ENCODE assay signal across 11 cellular contexts in genomic region chr11:87454246-87454645, GRCh38.
DNase-seq lines count a peak whose midpoint lies in the region; ATAC-seq and TF ChIP-seq lines count a peak whose summit lies in the region.
"Had no signal": no experiment of that assay in that cellular context is flagged by ENCODE, and none has a peak within 500 bp of the region (broad histone marks: within the 10 kb centered on the region; RNA-seq: fewer than 3 reads in every experiment).

No MANE protein-coding gene starts in this region.

- intact Hi-C loops in stomach (cut with DNase I; ENCODE audit: low total_unique reads), result no loop called here

- no peak for TF ChIP-seq RAD21 in SK-N-SH (IDR thresholded peaks at IDR 0.05; ENCODE audit: low read length)

- H3F3A ChIP-seq in SK-N-SH (replicated peaks; ENCODE audit: insufficient read depth), result no peaks in the 10 kb centered on the region

- ATAC-seq in SK-N-SH treated with all-trans-retinoic acid at 6 μM for 48 hours (no peak), HG03025 (IDR thresholded peaks at IDR 0.05; ENCODE audit: low FRiP score, unreplicated experiment) (peak; percentile 90)
- ATAC-seq: activated naive CD8-positive, alpha-beta T cell treated with anti-CD3 and anti-CD28 coated beads, Interleukin-2, amount 50 U/mL, for 24 hours; lower lobe of right lung; right lobe of liver had no signal

- H3K9me2 ChIP-seq in SK-N-SH, result no peaks in the 10 kb centered on the region

- CTCF ChIA-PET in SK-N-SH (lab: Yijun Ruan, JAX), result interaction anchor here (0.7 to 1.8 kb wide), 3 partner anchors 16 to 102 kb away, joined by 3 to 6 read pairs (median 4); no protein-coding TSS in a partner anchor

- DNase-seq in SK-N-SH (peak; percentile 2), stomach (peak; percentile 38), iPS-NIHi7 (ENCODE audit: extremely low spot score) (no peak), epidermal melanocyte (ENCODE audit: insufficient read length, low spot score) (no peak)
- no peak for DNase-seq in activated effector memory CD4-positive, alpha-beta T cell treated with anti-CD3 and anti-CD28 coated beads, Interleukin-2, amount 50 U/mL, for 16 hours
- DNase-seq: activated naive CD8-positive, alpha-beta T cell treated with anti-CD3 and anti-CD28 coated beads, Interleukin-2, amount 50 U/mL, for 24 hours; lower lobe of right lung; right lobe of liver had no signal

- no peak overlapping the region for H2AFZ ChIP-seq in SK-N-SH (ENCODE audit: low read depth)
- 0 out of 2 replicates have a peak overlapping the region, but pooled peaks have one; percentile 2 for H2AFZ ChIP-seq in OCI-LY3 (ENCODE audit: low read depth, low read length)

- no peak for TF ChIP-seq POLR2A in stomach (IDR thresholded peaks at IDR 0.05)

- POLR2A ChIA-PET in SK-N-SH (lab: Yijun Ruan, JAX), result no interaction called here

- H3K4me3 ChIP-seq in SK-N-SH (ENCODE audit: low read depth in 2 of 2, low read length in 1 of 2) (no peak overlapping the region), OCI-LY3 (ENCODE audit: low read length) (peak overlapping the region; percentile 34), stomach (no peak overlapping the region)
- H3K4me3 ChIP-seq: lower lobe of right lung, right lobe of liver had no signal

- H3K36me3 ChIP-seq in SK-N-SH (replicated peaks in 1 of 2; ENCODE audit: control insufficient read depth in 1 of 2, insufficient read depth in 2 of 2, low read length in 1 of 2) (no peaks in the 10 kb centered on the region), OCI-LY3 (replicated peaks; ENCODE audit: low read depth, low read length) (no peaks in the 10 kb centered on the region), stomach (no peaks in the 10 kb centered on the region)
- H3K36me3 ChIP-seq: lower lobe of right lung, right lobe of liver had no signal

- H3K9ac ChIP-seq in SK-N-SH (no peak overlapping the region), OCI-LY3 (ENCODE audit: low read length) (peak overlapping the region; percentile 43)

- H3K27me3 ChIP-seq in SK-N-SH (ENCODE audit: insufficient read depth), result no peaks in the 10 kb centered on the region
- no peaks in the 10 kb centered on the region for H3K27me3 ChIP-seq in OCI-LY3 (ENCODE audit: low read depth, low read length)
- H3K27me3 ChIP-seq in stomach, result no peaks in the 10 kb centered on the region
- H3K27me3 ChIP-seq: right lobe of liver had no signal

- no peaks in the 10 kb centered on the region for H4K20me1 ChIP-seq in SK-N-SH (ENCODE audit: insufficient read depth)
- H4K20me1 ChIP-seq in OCI-LY3 (ENCODE audit: insufficient read depth, low read length), result no peaks in the 10 kb centered on the region

- WGBS in SK-N-SH (ENCODE audit: low lambda C conversion rate), result 0% methylated on average over 1 of the region's 1 CpG
- WGBS in stomach, 5 donors, result 0 to 7% (median 4%) methylated on average over 1 of the region's 1 CpG

- H3K79me2 ChIP-seq in SK-N-SH (ENCODE audit: insufficient read depth) (no peaks in the 10 kb centered on the region), OCI-LY3 (ENCODE audit: low read length) (no peaks in the 10 kb centered on the region)

- H3K9me3 ChIP-seq in SK-N-SH, result no peaks in the 10 kb centered on the region
- H3K9me3 ChIP-seq in OCI-LY3 (ENCODE audit: insufficient read depth, low read length), result no peaks in the 10 kb centered on the region
- H3K9me3 ChIP-seq in stomach, result no peaks in the 10 kb centered on the region
- H3K9me3 ChIP-seq: lower lobe of right lung, right lobe of liver had no signal

- no peak overlapping the region for H3K4me2 ChIP-seq in SK-N-SH
- H3K4me2 ChIP-seq in OCI-LY3 (ENCODE audit: low read length), result peak overlapping the region; percentile 65

- H3K27ac ChIP-seq in SK-N-SH (ENCODE audit: low read depth in 2 of 2, low read length in 1 of 2) (no peak overlapping the region), OCI-LY3 (ENCODE audit: low read length) (peak overlapping the region; percentile 68), stomach (no peak overlapping the region)
- H3K27ac ChIP-seq: lower lobe of right lung, right lobe of liver had no signal

- TF ChIP-seq EP300 in SK-N-SH (IDR thresholded peaks at IDR 0.05; ENCODE audit: borderline replicate concordance in 1 of 2, low read depth in 1 of 2, low read length in 1 of 2), result peak in 1 of 2 experiments; percentile 35; a peak in 1 of 4 replicates
- no peak for TF ChIP-seq EP300 in stomach (IDR thresholded peaks at IDR 0.05)

- TF ChIP-seq CTCF in SK-N-SH (IDR thresholded peaks at IDR 0.05) (no peak), OCI-LY3 (IDR thresholded peaks at IDR 0.05; ENCODE audit: low read depth, low read length) (no peak), stomach (IDR thresholded peaks at IDR 0.05) (no peak)

- H3K4me1 ChIP-seq in SK-N-SH (ENCODE audit: control insufficient read depth in 1 of 2, insufficient read depth in 2 of 2, low read depth in 1 of 2, low read length in 1 of 2) (peaks cover 4 to 10% of the 10 kb centered on the region in 2 experiments; a peak in 2 of 4 replicates), OCI-LY3 (ENCODE audit: low read length) (peaks cover 48% of the 10 kb centered on the region), stomach (no peaks in the 10 kb centered on the region)
- H3K4me1 ChIP-seq: lower lobe of right lung, right lobe of liver had no signal

TF ChIP-seq in SK-N-SH, 30 proteins besides CTCF, POLR2A, EP300 and RAD21:
- no peak for TF ChIP-seq FOSL2 (IDR thresholded peaks at IDR 0.05; ENCODE audit: borderline replicate concordance, low read depth)
- TF ChIP-seq JUND (IDR thresholded peaks at IDR 0.05), result no peak
- TF ChIP-seq FOXM1 (IDR thresholded peaks at IDR 0.05; ENCODE audit: low read depth), result no peak
- peak; percentile 60 for TF ChIP-seq GATA2 (CRISPR knock-in tag; IDR thresholded peaks at IDR 0.05)

TF ChIP-seq in SK-N-SH treated with all-trans-retinoic acid at 6 μM for 48 hours, 23 proteins besides CTCF, POLR2A, EP300 and RAD21:
- TF ChIP-seq TCF4 (CRISPR knock-in tag; IDR thresholded peaks at IDR 0.05; ENCODE audit: borderline replicate concordance) (no peak; the same call in 1 of the 2 replicates), TSHZ2 (CRISPR knock-in tag; IDR thresholded peaks at IDR 0.05) (no peak), ISL1 (CRISPR knock-in tag; IDR thresholded peaks at IDR 0.05) (no peak), ZFP30 (CRISPR knock-in tag; IDR thresholded peaks at IDR 0.05) (no peak), ZNF8 (CRISPR knock-in tag; IDR thresholded peaks at IDR 0.05) (no peak)
- TF ChIP-seq, protein P1, sequence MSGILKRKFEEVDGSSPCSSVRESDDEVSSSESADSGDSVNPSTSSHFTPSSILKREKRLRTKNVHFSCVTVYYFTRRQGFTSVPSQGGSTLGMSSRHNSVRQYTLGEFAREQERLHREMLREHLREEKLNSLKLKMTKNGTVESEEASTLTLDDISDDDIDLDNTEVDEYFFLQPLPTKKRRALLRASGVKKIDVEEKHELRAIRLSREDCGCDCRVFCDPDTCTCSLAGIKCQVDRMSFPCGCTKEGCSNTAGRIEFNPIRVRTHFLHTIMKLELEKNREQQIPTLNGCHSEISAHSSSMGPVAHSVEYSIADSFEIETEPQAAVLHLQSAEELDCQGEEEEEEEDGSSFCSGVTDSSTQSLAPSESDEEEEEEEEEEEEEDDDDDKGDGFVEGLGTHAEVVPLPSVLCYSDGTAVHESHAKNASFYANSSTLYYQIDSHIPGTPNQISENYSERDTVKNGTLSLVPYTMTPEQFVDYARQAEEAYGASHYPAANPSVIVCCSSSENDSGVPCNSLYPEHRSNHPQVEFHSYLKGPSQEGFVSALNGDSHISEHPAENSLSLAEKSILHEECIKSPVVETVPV (CRISPR knock-in tag; IDR thresholded peaks at IDR 0.05), result no peak

Comparison
In these comparisons a context has a peak if more than half of its experiments do, and no peak if none do; other contexts are left out.
1. DNase-seq: peak in SK-N-SH (single experiment) and stomach (single experiment); none in iPS-NIHi7 (single experiment), epidermal melanocyte (single experiment) and activated effector memory CD4-positive, alpha-beta T cell treated with anti-CD3 and anti-CD28 coated beads, Interleukin-2, amount 50 U/mL, for 16 hours (single experiment).